In genomic region chr5:75336625-75337336, GRCh38 we compare ENCODE assay signal across 8 cellular contexts. TPM values are rescaled to one million over a fixed set of nuclear protein-coding genes. Genes with fewer than 3 reads are reported as not detected.
DNase-seq lines count a peak whose midpoint lies in the region; ATAC-seq and TF ChIP-seq lines count a peak whose summit lies in the region.

TSS of gene HMGCR (plus strand) at chr5:75337220. CDS start at chr5:75342606, 5,386 bp downstream.

- TF ChIP-seq POLR2A in Peyer's patch (IDR thresholded peaks at IDR 0.05) (peak; percentile 58 to 88), esophagus squamous epithelium (IDR thresholded peaks at IDR 0.05) (peak in 3 of 4 donors; percentile 38 to 81 (median 75))

- TF ChIP-seq CTCF in DND-41 (IDR thresholded peaks at IDR 0.05; ENCODE audit: borderline replicate concordance, extremely low read depth, low read length, poor library complexity, severe bottlenecking), result peak; percentile 64
- peak in 2 of 6 experiments; percentile 24 to 45 for TF ChIP-seq CTCF in Peyer's patch (IDR thresholded peaks at IDR 0.05)
- peak in 2 of 6 experiments; percentile 20 to 23 for TF ChIP-seq CTCF in esophagus squamous epithelium (IDR thresholded peaks at IDR 0.05)

- H3K4me2 ChIP-seq in DND-41 (ENCODE audit: insufficient read depth, low read length), result peak within 1 kb of the TSS; percentile 87

- peaks cover 0 to 1% of the 10 kb centered on the region in 2 donors for H3K36me3 Mint-ChIP-seq in activated T-cell treated with anti-CD3 and anti-CD28 coated beads, Interleukin-2, amount 50 U/mL, for 72 hours (ENCODE audit: insufficient read depth in 2 of 2)
- peaks cover 27% of the 10 kb centered on the region for H3K36me3 Mint-ChIP-seq in stimulated activated effector memory CD8-positive, alpha-beta T cell treated with anti-CD3 and anti-CD28 coated beads, Interleukin-12 subunit alpha, Interleukin-12 subunit beta, amount 100 ng/mL, for 72 hours

- H3K79me2 ChIP-seq in DND-41 (ENCODE audit: insufficient read depth, low read length), result peaks cover 52% of the 10 kb centered on the region

- H3K4me1 ChIP-seq in DND-41 (ENCODE audit: insufficient read depth, low read length) (peaks cover 42% of the 10 kb centered on the region), Peyer's patch (peaks cover 0 to 27% (median 0%) of the 10 kb centered on the region in 4 donors), esophagus squamous epithelium (peaks cover 0 to 51% (median 27%) of the 10 kb centered on the region in 3 donors)

- H4K20me1 ChIP-seq in DND-41 (ENCODE audit: insufficient read depth, low read length), result peaks cover 35% of the 10 kb centered on the region; the same call in 1 of the 2 replicates

- ATAC-seq in DND-41 (ENCODE audit: insufficient read depth, low read depth) (peak; percentile 95), GM21737 (IDR thresholded peaks at IDR 0.05; ENCODE audit: unreplicated experiment) (peak; percentile 99)
- peak; percentile 96 to 97 for ATAC-seq in activated T-cell treated with anti-CD3 and anti-CD28 coated beads, Interleukin-2, amount 50 U/mL, for 72 hours (replicated peaks in 1 of 2)
- ATAC-seq in stimulated activated effector memory CD8-positive, alpha-beta T cell treated with anti-CD3 and anti-CD28 coated beads, Interleukin-12 subunit alpha, Interleukin-12 subunit beta, amount 100 ng/mL, for 72 hours, result peak; percentile 98

- H3K27ac ChIP-seq in DND-41 (ENCODE audit: low read length) (peak within 1 kb of the TSS; percentile 95), KOPT-K1 (ENCODE audit: low read depth, low read length, poor library complexity, severe bottlenecking) (peak within 1 kb of the TSS; percentile 93), Peyer's patch (peak within 1 kb of the TSS; percentile 90 to 94 (median 93)), esophagus squamous epithelium (peak within 1 kb of the TSS; percentile 92 to 98 (median 95))

- H3K27me3 ChIP-seq in DND-41 (ENCODE audit: insufficient read depth, low read length, poor library complexity) (no peaks in the 10 kb centered on the region), Peyer's patch (no peaks in the 10 kb centered on the region), esophagus squamous epithelium (no peaks in the 10 kb centered on the region)

- intact Hi-C loops in esophagus squamous epithelium (cut with DNase I), result no loop called here

- DNase-seq in DND-41 (peak; percentile 98), Peyer's patch (peak; percentile 98 to 99 (median 99)), esophagus squamous epithelium (lab: John Stamatoyannopoulos, UW) (peak; percentile 94), myocyte (ENCODE audit: low read depth) (peak; percentile 100)
- peak; percentile 95 to 98 for DNase-seq in activated T-cell treated with anti-CD3 and anti-CD28 coated beads, Interleukin-2, amount 50 U/mL, for 72 hours
- peak; percentile 83 to 97 for DNase-seq in stimulated activated effector memory CD8-positive, alpha-beta T cell treated with anti-CD3 and anti-CD28 coated beads, Interleukin-12 subunit alpha, Interleukin-12 subunit beta, amount 100 ng/mL, for 72 hours (ENCODE audit: low spot score in 2 of 2)

- H3K9me3 ChIP-seq in DND-41 (ENCODE audit: insufficient read depth, low read length, severe bottlenecking), result no peaks in the 10 kb centered on the region
- no peaks in the 10 kb centered on the region for H3K9me3 ChIP-seq in KOPT-K1 (ENCODE audit: insufficient read depth, low read length, poor library complexity, severe bottlenecking)
- H3K9me3 ChIP-seq in Peyer's patch, result no peaks in the 10 kb centered on the region
- no peaks in the 10 kb centered on the region for H3K9me3 ChIP-seq in esophagus squamous epithelium

- peak within 1 kb of the TSS; percentile 66 for H3K9ac ChIP-seq in DND-41 (ENCODE audit: low read depth, low read length)

- 0 to 1% methylated on average over 16 to 25 of the region's 55 CpGs for WGBS in esophagus squamous epithelium, 2 donors

- H3K9me3 Mint-ChIP-seq in activated T-cell treated with anti-CD3 and anti-CD28 coated beads, Interleukin-2, amount 50 U/mL, for 72 hours, result no peaks in the 10 kb centered on the region
- no peaks in the 10 kb centered on the region for H3K9me3 Mint-ChIP-seq in stimulated activated effector memory CD8-positive, alpha-beta T cell treated with anti-CD3 and anti-CD28 coated beads, Interleukin-12 subunit alpha, Interleukin-12 subunit beta, amount 100 ng/mL, for 72 hours

- no peak within 1 kb of the TSS for H3K27ac Mint-ChIP-seq in activated T-cell treated with anti-CD3 and anti-CD28 coated beads, Interleukin-2, amount 50 U/mL, for 72 hours
- no peak within 1 kb of the TSS for H3K27ac Mint-ChIP-seq in stimulated activated effector memory CD8-positive, alpha-beta T cell treated with anti-CD3 and anti-CD28 coated beads, Interleukin-12 subunit alpha, Interleukin-12 subunit beta, amount 100 ng/mL, for 72 hours

- peaks cover 41% of the 10 kb centered on the region for H3K4me1 Mint-ChIP-seq in activated T-cell treated with anti-CD3 and anti-CD28 coated beads, Interleukin-2, amount 50 U/mL, for 72 hours (ENCODE audit: low read depth)
- peaks cover 34% of the 10 kb centered on the region for H3K4me1 Mint-ChIP-seq in stimulated activated effector memory CD8-positive, alpha-beta T cell treated with anti-CD3 and anti-CD28 coated beads, Interleukin-12 subunit alpha, Interleukin-12 subunit beta, amount 100 ng/mL, for 72 hours

- H3K36me3 ChIP-seq in DND-41 (ENCODE audit: insufficient read depth, low read length), result peaks cover 19% of the 10 kb centered on the region
- peaks cover 21% of the 10 kb centered on the region for H3K36me3 ChIP-seq in KOPT-K1 (ENCODE audit: insufficient read depth, low read length)
- H3K36me3 ChIP-seq in Peyer's patch, result no peaks in the 10 kb centered on the region
- no peaks in the 10 kb centered on the region for H3K36me3 ChIP-seq in esophagus squamous epithelium

- H2AFZ ChIP-seq in DND-41 (ENCODE audit: low read depth, low read length), result peak within 1 kb of the TSS; percentile 83

- no peak within 1 kb of the TSS for H3K4me3 Mint-ChIP-seq in activated T-cell treated with anti-CD3 and anti-CD28 coated beads, Interleukin-2, amount 50 U/mL, for 72 hours
- no peak within 1 kb of the TSS for H3K4me3 Mint-ChIP-seq in stimulated activated effector memory CD8-positive, alpha-beta T cell treated with anti-CD3 and anti-CD28 coated beads, Interleukin-12 subunit alpha, Interleukin-12 subunit beta, amount 100 ng/mL, for 72 hours

- peak within 1 kb of the TSS; percentile 87 to 89 for H3K4me3 ChIP-seq in DND-41 (ENCODE audit: low read depth in 1 of 2, low read length in 2 of 2)
- H3K4me3 ChIP-seq in Peyer's patch, result peak within 1 kb of the TSS; percentile 75 to 99 (median 93)
- H3K4me3 ChIP-seq in esophagus squamous epithelium, result peak within 1 kb of the TSS; percentile 62 to 92 (median 86)

- no peaks in the 10 kb centered on the region for H3K27me3 Mint-ChIP-seq in activated T-cell treated with anti-CD3 and anti-CD28 coated beads, Interleukin-2, amount 50 U/mL, for 72 hours (ENCODE audit: low read depth)

RNA-seq across cellular contexts. Expression of gene HMGCR, which starts in this region (rescaled TPM):
- total RNA-seq in Peyer's patch (10 to 100 TPM; 15.7 to 87.1 (median 67.1) TPM), esophagus squamous epithelium (100 to 1,000 TPM in 3 of 4 donors, 10 to 100 TPM in 1; 54.5 to 165 (median 122) TPM), myocyte (49.7 and 118 TPM in 2 replicates)
- 10 to 100 TPM; 23.5 to 24.2 TPM for total RNA-seq in activated T-cell treated with anti-CD3 and anti-CD28 coated beads, Interleukin-2, amount 50 U/mL, for 72 hours
- polyA plus RNA-seq in myocyte (2012), result 42.8 TPM

Comparison
In these comparisons a context has a peak if more than half of its experiments do, and no peak if none do; other contexts are left out.
1. Peak in every context shown above with its lines: DNase-seq, ATAC-seq, H3K4me3 ChIP-seq and H3K27ac ChIP-seq.